16 cellular contexts compared by ENCODE assay signal in the genomic region with DNA sequence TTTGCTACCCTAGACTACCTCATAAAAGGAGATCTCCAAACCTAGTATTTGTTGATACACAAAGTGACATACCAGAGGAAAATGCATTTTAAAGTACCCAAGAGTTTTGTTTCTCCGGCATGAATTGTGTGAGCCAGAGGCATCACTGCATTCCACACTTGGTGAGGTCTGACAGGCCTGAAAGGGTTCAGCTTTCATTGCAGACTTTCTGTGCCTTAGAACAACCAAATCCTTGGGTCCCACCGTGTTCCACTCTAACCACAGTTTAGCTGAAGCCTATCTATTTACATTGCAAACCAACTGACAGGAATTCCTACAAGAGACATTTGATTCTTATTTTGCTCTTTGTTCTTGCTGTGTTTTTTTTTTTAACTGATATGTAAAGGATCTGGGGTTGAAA. TPM values are rescaled to one million over a fixed set of nuclear protein-coding genes. Genes with fewer than 3 reads are reported as not detected.
DNase-seq lines count a peak whose midpoint lies in the region; ATAC-seq and TF ChIP-seq lines count a peak whose summit lies in the region.
"Had no signal": no experiment of that assay in that cellular context is flagged by ENCODE, and none has a peak within 500 bp of the region (broad histone marks: within the 10 kb centered on the region; RNA-seq: fewer than 3 reads in every experiment).

No MANE protein-coding gene starts in this region.

- no peak overlapping the region for H4K91ac ChIP-seq in neuronal stem cell (ENCODE audit: low read depth, low read length, poor library complexity)

- H3K4me1 ChIP-seq in neuronal stem cell (ENCODE audit: control insufficient read depth in 2 of 2, insufficient read depth in 1 of 2, low read depth in 1 of 2, low read length in 2 of 2) (peaks cover 1 to 13% of the 10 kb centered on the region in 2 donors), psoas muscle (no peaks in the 10 kb centered on the region)

- ATAC-seq in stimulated activated memory B cell treated with anti-CD40 and anti-IgM and Interleukin-4, amounts not matched to agents 10 μg/mL and 1 μg/mL and 100 μg/mL, for 72 hours: no peak
- ATAC-seq in psoas muscle (no peak), GM18498 (IDR thresholded peaks at IDR 0.05; ENCODE audit: unreplicated experiment) (no peak)
- ATAC-seq: effector memory CD8-positive, alpha-beta T cell had no signal

- H2AK5ac ChIP-seq in neuronal stem cell (ENCODE audit: low read depth, low read length): no peak overlapping the region

- H3K18ac ChIP-seq in neuronal stem cell (ENCODE audit: low read length): no peak overlapping the region

- H3K4me3 ChIP-seq in H7 (ENCODE audit: insufficient read depth, low read depth, low read length) (no peak overlapping the region), SK-N-MC (no peak overlapping the region), neuronal stem cell (ENCODE audit: low read length in 2 of 2) (no peak overlapping the region), psoas muscle (no peak overlapping the region)

- H3K27me3 Mint-ChIP-seq in stimulated activated memory B cell treated with anti-CD40 and anti-IgM and Interleukin-4, amounts not matched to agents 10 μg/mL and 1 μg/mL and 100 μg/mL, for 72 hours: no peaks in the 10 kb centered on the region
- H3K27me3 Mint-ChIP-seq: CD4-positive, alpha-beta T cell had no signal

- H2BK5ac ChIP-seq in neuronal stem cell (ENCODE audit: low read length): no peak overlapping the region

- H3K36me3 ChIP-seq in H7 (replicated peaks; ENCODE audit: control insufficient read depth, insufficient read depth, low read length) (no peaks in the 10 kb centered on the region), SK-N-MC (ENCODE audit: insufficient read depth, low read length) (no peaks in the 10 kb centered on the region), neuronal stem cell (replicated peaks in 1 of 2; ENCODE audit: control insufficient read depth in 2 of 2, insufficient read depth in 2 of 2, low read length in 2 of 2) (no peaks in the 10 kb centered on the region), psoas muscle (ENCODE audit: insufficient read depth in 1 of 2, low read depth in 1 of 2) (no peaks in the 10 kb centered on the region)

- WGBS in neuronal stem cell (ENCODE audit: extremely low coverage in 2 of 2, insufficient read length in 2 of 2, insufficient replicate concordance in 1 of 2), 2 donors: no CpG with 5 or more reads among the region's 2 CpGs
- 46 to 66% (median 54%) methylated on average over 2 of the region's 2 CpGs for WGBS in psoas muscle, 3 donors

- DNase-seq in H7: peak; percentile 25
- no peak for DNase-seq in SK-N-MC (ENCODE audit: low read depth, low spot score)
- DNase-seq in fibroblast of peridontal ligament (ENCODE audit: extremely low read depth): peak; percentile 82
- no peak for DNase-seq in neuronal stem cell (ENCODE audit: low spot score)
- no peak for DNase-seq in mucosa of gallbladder (ENCODE audit: low spot score)
- DNase-seq in psoas muscle: no peak
- DNase-seq: CD4-positive, alpha-beta T cell; effector memory CD8-positive, alpha-beta T cell; GDM1; MV-4-11; retina; stimulated activated CD8-positive, alpha-beta memory T cell treated with anti-CD3 and anti-CD28 coated beads, Interleukin-4, amount 100 ng/mL, for 48 hours; trophoblast cell had no signal

- TF ChIP-seq CTCF in psoas muscle (IDR thresholded peaks at IDR 0.05): no peak

- no peaks in the 10 kb centered on the region for H3K27me3 ChIP-seq in H7 (ENCODE audit: control insufficient read depth, insufficient read depth, low read length)
- H3K27me3 ChIP-seq in neuronal stem cell (ENCODE audit: control insufficient read depth in 3 of 3, insufficient read depth in 3 of 3, low read depth in 1 of 3, low read length in 3 of 3): no peaks in the 10 kb centered on the region
- H3K27me3 ChIP-seq in psoas muscle (ENCODE audit: insufficient read depth in 3 of 3, low read length in 2 of 3): no peaks in the 10 kb centered on the region

- H3K36me3 Mint-ChIP-seq in stimulated activated memory B cell treated with anti-CD40 and anti-IgM and Interleukin-4, amounts not matched to agents 10 μg/mL and 1 μg/mL and 100 μg/mL, for 72 hours: no peaks in the 10 kb centered on the region

- no peak overlapping the region for H2BK12ac ChIP-seq in neuronal stem cell (ENCODE audit: low read length)

- peaks cover 2% of the 10 kb centered on the region for H3K9me3 Mint-ChIP-seq in stimulated activated memory B cell treated with anti-CD40 and anti-IgM and Interleukin-4, amounts not matched to agents 10 μg/mL and 1 μg/mL and 100 μg/mL, for 72 hours
- H3K9me3 Mint-ChIP-seq: CD4-positive, alpha-beta T cell; effector memory CD8-positive, alpha-beta T cell had no signal

- no peak overlapping the region for H2BK15ac ChIP-seq in neuronal stem cell (ENCODE audit: low read length)

- no peak overlapping the region for H3K27ac Mint-ChIP-seq in stimulated activated memory B cell treated with anti-CD40 and anti-IgM and Interleukin-4, amounts not matched to agents 10 μg/mL and 1 μg/mL and 100 μg/mL, for 72 hours
- H3K27ac Mint-ChIP-seq: CD4-positive, alpha-beta T cell; effector memory CD8-positive, alpha-beta T cell had no signal

- H3K79me1 ChIP-seq in neuronal stem cell (ENCODE audit: low read depth, low read length): no peaks in the 10 kb centered on the region

- H2AFZ ChIP-seq in neuronal stem cell (ENCODE audit: low read length): peak overlapping the region; percentile 54

- peak overlapping the region; percentile 66; the same call in 1 of the 2 replicates for H3K27ac ChIP-seq in SK-N-MC
- H3K27ac ChIP-seq in neuronal stem cell (replicated peaks; ENCODE audit: low read length): no peak overlapping the region
- H3K27ac ChIP-seq in psoas muscle: no peak overlapping the region
- H3K27ac ChIP-seq: VCaP had no signal

- no peak overlapping the region for H3K23ac ChIP-seq in neuronal stem cell (ENCODE audit: low read depth, low read length, poor library complexity)

- H2BK120ac ChIP-seq in neuronal stem cell (ENCODE audit: low read depth, low read length): no peak overlapping the region

- H3K9ac ChIP-seq in SK-N-MC (ENCODE audit: insufficient read length) (no peak overlapping the region), neuronal stem cell (ENCODE audit: low read depth, low read length, poor library complexity) (no peak overlapping the region)

- no peak overlapping the region for H3K4ac ChIP-seq in neuronal stem cell (ENCODE audit: low read length)

- H3K4me1 Mint-ChIP-seq in stimulated activated memory B cell treated with anti-CD40 and anti-IgM and Interleukin-4, amounts not matched to agents 10 μg/mL and 1 μg/mL and 100 μg/mL, for 72 hours: no peaks in the 10 kb centered on the region

- no peak overlapping the region for H3K4me3 Mint-ChIP-seq in stimulated activated memory B cell treated with anti-CD40 and anti-IgM and Interleukin-4, amounts not matched to agents 10 μg/mL and 1 μg/mL and 100 μg/mL, for 72 hours
- H3K4me3 Mint-ChIP-seq: CD4-positive, alpha-beta T cell; effector memory CD8-positive, alpha-beta T cell had no signal

- H3K4me2 ChIP-seq in neuronal stem cell (ENCODE audit: insufficient read depth, low read length, poor library complexity, severe bottlenecking): no peak overlapping the region

- H3K14ac ChIP-seq in neuronal stem cell (ENCODE audit: low read length): no peak overlapping the region

- intact Hi-C loops in psoas muscle (cut with DNase I): loop anchor here in 1 of 2 donors (1.0 kb wide), 1 partner anchor 281 kb away; no protein-coding TSS in a partner anchor

- H4K8ac ChIP-seq in neuronal stem cell (ENCODE audit: low read depth, low read length): no peak overlapping the region

- no peaks in the 10 kb centered on the region for H3K9me3 ChIP-seq in SK-N-MC (ENCODE audit: low read depth, low read length)
- no peaks in the 10 kb centered on the region for H3K9me3 ChIP-seq in neuronal stem cell (replicated peaks in 1 of 2; ENCODE audit: control insufficient read depth in 2 of 2, insufficient read depth in 1 of 2, low read depth in 1 of 2, low read length in 2 of 2)
- H3K9me3 ChIP-seq in psoas muscle: no peaks in the 10 kb centered on the region

RNA-seq across cellular contexts. Expression of a gene that starts 21.0 kb away (rescaled TPM):
- 85.5 and 88.7 TPM in 2 replicates for total RNA-seq in H7 (2014; rRNA removed; shearing (Covaris generic))
- polyA plus RNA-seq in neuronal stem cell (2013, experiment 1 of 2): 245 TPM
- 255 TPM for polyA plus RNA-seq in neuronal stem cell (2013, experiment 2 of 2)
- total RNA-seq in mucosa of gallbladder (182 TPM), psoas muscle (100 to 1,000 TPM in 2 of 4 donors, 10 to 100 TPM in 2; 73.9 to 120 (median 98.2) TPM)
- polyA plus RNA-seq in psoas muscle: 100 to 1,000 TPM in 1 of 3 donors, 10 to 100 TPM in 2; 60.3 to 100 (median 88.1) TPM

RNA-seq across cellular contexts. Expression of a gene that starts 46.1 kb away (rescaled TPM):
- total RNA-seq in H7 (2014; rRNA removed; shearing (Covaris generic)): 5.5 and 9.2 TPM in 2 replicates
- 11.2 TPM for polyA plus RNA-seq in neuronal stem cell (2013, experiment 1 of 2)
- polyA plus RNA-seq in neuronal stem cell (2013, experiment 2 of 2): 11.9 TPM
- total RNA-seq in mucosa of gallbladder (5.5 TPM), psoas muscle (1 to 10 TPM in 1 of 4 donors, under 1 TPM in 3; 0.58 to 1.3 (median 0.89) TPM)
- polyA plus RNA-seq in psoas muscle: under 1 TPM; 0.35 to 0.69 (median 0.42) TPM

Comparison
In these comparisons a context has a peak if more than half of its experiments do, and no peak if none do; other contexts are left out.
1. DNase-seq: peak in H7 (single experiment) and fibroblast of peridontal ligament (single experiment); none in SK-N-MC (single experiment), neuronal stem cell (single experiment), mucosa of gallbladder (single experiment) and psoas muscle (0 of 2).